Comparison of ENCODE assay signal across 34 cellular contexts in the genomic region with DNA sequence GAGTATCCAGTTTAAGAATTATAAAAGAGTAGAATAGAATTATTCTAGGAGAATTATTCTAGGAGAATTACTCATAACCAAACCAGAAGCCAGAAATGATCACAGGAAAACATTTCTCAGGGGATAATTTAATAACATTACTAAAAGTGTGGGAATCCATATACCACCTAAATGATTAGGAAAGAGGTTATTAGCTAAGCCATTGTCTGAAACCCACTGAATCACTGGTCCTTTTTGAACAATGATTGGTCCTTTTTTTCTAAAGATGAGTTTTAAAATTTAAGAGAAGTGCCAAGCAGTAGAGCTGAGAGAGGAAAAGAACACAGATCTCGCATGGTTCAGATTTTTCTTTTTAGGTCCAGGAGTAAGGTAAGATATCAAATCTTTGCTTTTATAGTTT. TPM values are rescaled to one million over a fixed set of nuclear protein-coding genes. Genes with fewer than 3 reads are reported as not detected.
"Had no signal": no experiment of that assay in that cellular context is flagged by ENCODE, and none has a peak within 500 bp of the region (broad histone marks: within the 10 kb centered on the region; RNA-seq: fewer than 3 reads in every experiment).

A gene with protein sequence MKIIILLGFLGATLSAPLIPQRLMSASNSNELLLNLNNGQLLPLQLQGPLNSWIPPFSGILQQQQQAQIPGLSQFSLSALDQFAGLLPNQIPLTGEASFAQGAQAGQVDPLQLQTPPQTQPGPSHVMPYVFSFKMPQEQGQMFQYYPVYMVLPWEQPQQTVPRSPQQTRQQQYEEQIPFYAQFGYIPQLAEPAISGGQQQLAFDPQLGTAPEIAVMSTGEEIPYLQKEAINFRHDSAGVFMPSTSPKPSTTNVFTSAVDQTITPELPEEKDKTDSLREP (plus strand): TSS at position 301 of the 400 bp plus-strand sequence. CDS start 819 bp downstream, outside the sequence.

- H3K36me3 Mint-ChIP-seq: immature natural killer cell, mesothelial cell of epicardium, naive B cell had no signal

- ATAC-seq: effector memory CD8-positive, alpha-beta T cell; esophagus mucosa; gastrocnemius medialis; heart right ventricle; left lung; left ventricle myocardium superior; lower lobe of right lung; mucosa of descending colon had no signal

- H3K27me3 ChIP-seq: colonic mucosa, gastrocnemius medialis, heart right ventricle, left lung had no signal

- H3K27ac ChIP-seq: colonic mucosa, epithelial cell of prostate, esophagus squamous epithelium, gastrocnemius medialis, heart right ventricle, lower lobe of right lung had no signal

- H3K4me1 Mint-ChIP-seq: immature natural killer cell, naive B cell had no signal

- H3K27ac Mint-ChIP-seq: dendritic cell treated with granulocyte-macrophage colony-stimulating factor and Interleukin-4, amounts not matched to agents 40 ng/mL and 50 ng/mL, for 4 days; effector memory CD8-positive, alpha-beta T cell; endodermal cell; immature natural killer cell; mesothelial cell of epicardium; naive B cell had no signal

- H3K4me1 ChIP-seq: colonic mucosa, esophagus squamous epithelium, gastrocnemius medialis, heart right ventricle, left lung, lower lobe of right lung had no signal

- H3K27me3 Mint-ChIP-seq: dendritic cell treated with granulocyte-macrophage colony-stimulating factor and Interleukin-4, amounts not matched to agents 40 ng/mL and 50 ng/mL, for 4 days; effector memory CD8-positive, alpha-beta T cell; naive B cell had no signal

- H3K4me3 Mint-ChIP-seq: dendritic cell treated with granulocyte-macrophage colony-stimulating factor and Interleukin-4, amounts not matched to agents 40 ng/mL and 50 ng/mL, for 4 days; effector memory CD8-positive, alpha-beta T cell; endodermal cell; immature natural killer cell; mesothelial cell of epicardium; naive B cell had no signal

- DNase-seq: colonic mucosa; cortex of kidney; effector CD8-positive, alpha-beta T cell; effector memory CD8-positive, alpha-beta T cell; endodermal cell; erythroblast; esophagus squamous epithelium; foreskin fibroblast; foreskin melanocyte; gastrocnemius medialis; glutamatergic neuron; head of caudate nucleus; heart right ventricle; hippocampal formation; immature natural killer cell; islet precursor cell; kidney; kidney glomerular epithelial cell; left lung; left ventricle myocardium superior; lower lobe of right lung; mesenchymal stem cell; mucosa of descending colon; naive B cell had no signal

- H3K9me3 ChIP-seq: colonic mucosa, esophagus squamous epithelium, gastrocnemius medialis, left lung, lower lobe of right lung, mucosa of descending colon had no signal

- H3K36me3 ChIP-seq: colonic mucosa, esophagus squamous epithelium, gastrocnemius medialis, heart right ventricle, left lung, lower lobe of right lung had no signal

- H3K9me3 Mint-ChIP-seq: dendritic cell treated with granulocyte-macrophage colony-stimulating factor and Interleukin-4, amounts not matched to agents 40 ng/mL and 50 ng/mL, for 4 days; endodermal cell had no signal

- H3K4me3 ChIP-seq: colonic mucosa, esophagus squamous epithelium, gastrocnemius medialis, heart right ventricle, left lung, lower lobe of right lung, mucosa of descending colon had no signal

RNA-seq across cellular contexts. Expression of the gene that starts here (rescaled TPM):
- total RNA-seq: dermis microvascular lymphatic vessel endothelial cell, endodermal cell, esophagus mucosa, esophagus squamous epithelium, gastrocnemius medialis, glomerular endothelial cell, heart right ventricle, kidney, left ventricle myocardium superior, lower leg skin, lung microvascular endothelial cell, mesenteric fat pad, myocyte had no signal
- polyA plus RNA-seq: immature natural killer cell had no signal
